In genomic region chr16:54366005-54366634, GRCh38 we compare ENCODE assay signal across 25 cellular contexts.
"Had no signal": no experiment of that assay in that cellular context is flagged by ENCODE, and none has a peak within 500 bp of the region (broad histone marks: within the 10 kb centered on the region; RNA-seq: fewer than 3 reads in every experiment).

No MANE protein-coding gene starts in this region.

- H3K27ac Mint-ChIP-seq: naive thymus-derived CD4-positive, alpha-beta T cell; natural killer cell treated with Interleukin-12 subunit alpha and Interleukin-12 subunit beta and Interleukin-15 and Interleukin-18, amount 100 ng/mL, for 72 hours; stimulated activated memory B cell treated with anti-CD40 and anti-IgM and Interleukin-4, amounts not matched to agents 10 μg/mL and 1 μg/mL and 100 μg/mL, for 72 hours; stimulated activated naive CD8-positive, alpha-beta T cell treated with anti-CD3 and anti-CD28 coated beads, Interleukin-15, amount 100 ng/mL, for 72 hours; type B pancreatic cell had no signal

- H3K36me3 ChIP-seq: pancreas, right atrium auricular region, right lobe of liver, tibial nerve had no signal

- DNase-seq: hippocampal formation; kidney glomerular epithelial cell; left cardiac atrium; midbrain; mucosa of descending colon; naive thymus-derived CD4-positive, alpha-beta T cell; nucleus accumbens; pancreas; psoas muscle; right lobe of liver; stimulated activated CD4-positive, alpha-beta T cell treated with anti-CD3 and anti-CD28 coated beads, Interleukin-1b, Interleukin-23, amount 100 ng/mL, for 48 hours; stimulated activated CD4-positive, alpha-beta T cell treated with anti-CD3 and anti-CD28 coated beads, Interleukin-2, amount 100 ng/mL, for 48 hours; stimulated activated CD4-positive, alpha-beta T cell treated with anti-CD3 and anti-CD28 coated beads, Interleukin-4, amount 100 ng/mL, for 4 hours; stimulated activated CD8-positive, alpha-beta memory T cell treated with anti-CD3 and anti-CD28 coated beads, Interleukin-4, amount 100 ng/mL, for 48 hours; stimulated activated naive CD4-positive, alpha-beta T cell treated with Interleukin-2 at 50 U/mL for 16 hours; stimulated activated naive CD8-positive, alpha-beta T cell treated with anti-CD3 and anti-CD28 coated beads, Interleukin-15, amount 100 ng/mL, for 72 hours; substantia nigra had no signal

- H3K9me3 Mint-ChIP-seq: natural killer cell treated with Interleukin-12 subunit alpha and Interleukin-12 subunit beta and Interleukin-15 and Interleukin-18, amount 100 ng/mL, for 72 hours; stimulated activated memory B cell treated with anti-CD40 and anti-IgM and Interleukin-4, amounts not matched to agents 10 μg/mL and 1 μg/mL and 100 μg/mL, for 72 hours; stimulated activated naive CD8-positive, alpha-beta T cell treated with anti-CD3 and anti-CD28 coated beads, Interleukin-15, amount 100 ng/mL, for 72 hours; type B pancreatic cell had no signal

- H3K4me3 ChIP-seq: lung, mucosa of descending colon, pancreas, psoas muscle, right atrium auricular region, right lobe of liver, smooth muscle cell, tibial nerve had no signal

- H3K4me1 Mint-ChIP-seq: stimulated activated memory B cell treated with anti-CD40 and anti-IgM and Interleukin-4, amounts not matched to agents 10 μg/mL and 1 μg/mL and 100 μg/mL, for 72 hours; stimulated activated naive CD8-positive, alpha-beta T cell treated with anti-CD3 and anti-CD28 coated beads, Interleukin-15, amount 100 ng/mL, for 72 hours had no signal

- H3K9me3 ChIP-seq: mucosa of descending colon, pancreas, psoas muscle, right atrium auricular region, right lobe of liver, tibial nerve had no signal

- H3K4me2 ChIP-seq: smooth muscle cell had no signal

- H3K27ac ChIP-seq: pancreas, psoas muscle, right atrium auricular region, right lobe of liver, tibial nerve had no signal

- H3K27me3 ChIP-seq: right atrium auricular region, right lobe of liver had no signal

- H3K4me3 Mint-ChIP-seq: naive thymus-derived CD4-positive, alpha-beta T cell; natural killer cell treated with Interleukin-12 subunit alpha and Interleukin-12 subunit beta and Interleukin-15 and Interleukin-18, amount 100 ng/mL, for 72 hours; stimulated activated memory B cell treated with anti-CD40 and anti-IgM and Interleukin-4, amounts not matched to agents 10 μg/mL and 1 μg/mL and 100 μg/mL, for 72 hours; stimulated activated naive CD8-positive, alpha-beta T cell treated with anti-CD3 and anti-CD28 coated beads, Interleukin-15, amount 100 ng/mL, for 72 hours; type B pancreatic cell had no signal

- ATAC-seq: left cardiac atrium; left lobe of liver; mucosa of descending colon; naive thymus-derived CD4-positive, alpha-beta T cell; natural killer cell treated with Interleukin-12 subunit alpha and Interleukin-12 subunit beta and Interleukin-15 and Interleukin-18, amount 100 ng/mL, for 72 hours; pancreas; psoas muscle; right lobe of liver; stimulated activated memory B cell treated with anti-CD40 and anti-IgM and Interleukin-4, amounts not matched to agents 10 μg/mL and 1 μg/mL and 100 μg/mL, for 72 hours; stimulated activated naive CD8-positive, alpha-beta T cell treated with anti-CD3 and anti-CD28 coated beads, Interleukin-15, amount 100 ng/mL, for 72 hours had no signal

- H3K36me3 Mint-ChIP-seq: naive thymus-derived CD4-positive, alpha-beta T cell; natural killer cell treated with Interleukin-12 subunit alpha and Interleukin-12 subunit beta and Interleukin-15 and Interleukin-18, amount 100 ng/mL, for 72 hours; stimulated activated memory B cell treated with anti-CD40 and anti-IgM and Interleukin-4, amounts not matched to agents 10 μg/mL and 1 μg/mL and 100 μg/mL, for 72 hours; type B pancreatic cell had no signal

- H3K4me1 ChIP-seq: pancreas, psoas muscle, right lobe of liver, tibial nerve had no signal
